ENCODE assay signal across 19 cellular contexts in the genomic region with DNA sequence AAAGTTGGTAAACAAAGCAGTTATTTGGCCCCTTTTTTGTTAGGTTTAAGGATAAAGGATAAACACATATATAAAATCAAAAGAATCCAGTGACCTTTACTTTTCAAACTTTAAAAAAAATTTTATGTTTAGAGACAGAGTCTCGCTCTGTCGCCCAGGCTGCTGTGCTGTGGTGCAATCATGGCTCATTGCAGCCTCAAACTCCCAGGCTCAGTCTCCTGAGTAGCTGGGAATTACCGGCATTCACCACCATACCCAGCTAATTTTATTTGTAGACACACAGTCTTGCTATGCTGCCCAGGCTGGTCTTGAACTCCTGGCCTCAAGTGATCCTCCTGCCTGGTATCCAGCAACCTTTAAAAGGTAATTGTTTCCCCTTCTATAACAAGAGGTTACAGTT. TPM values are rescaled to one million over a fixed set of nuclear protein-coding genes. Genes with fewer than 3 reads are reported as not detected.
DNase-seq lines count a peak whose midpoint lies in the region; ATAC-seq and TF ChIP-seq lines count a peak whose summit lies in the region.
"Had no signal": no experiment of that assay in that cellular context is flagged by ENCODE, and none has a peak within 500 bp of the region (broad histone marks: within the 10 kb centered on the region; RNA-seq: fewer than 3 reads in every experiment).

No MANE protein-coding gene starts in this region.

- H3K27ac ChIP-seq in breast epithelium (no peak overlapping the region), endodermal cell (ENCODE audit: low read depth, low read length) (no peak overlapping the region), upper lobe of right lung (no peak overlapping the region)
- H3K27ac ChIP-seq: C4-2B, GM23248 had no signal

- no peak overlapping the region for H3K4me3 Mint-ChIP-seq in MCF 10A (ENCODE audit: unreplicated experiment)
- no peak overlapping the region for H3K4me3 Mint-ChIP-seq in endodermal cell
- no peak overlapping the region for H3K4me3 Mint-ChIP-seq in nephron
- H3K4me3 Mint-ChIP-seq: activated B cell treated with CpG ODN at 0.5 μM for 24 hours; activated CD8-positive, alpha-beta T cell treated with anti-CD3 and anti-CD28 coated beads, Interleukin-2, amount 10 ng/mL, durations not matched to agents 7 days and 5 days; activated T-cell treated with anti-CD3 and anti-CD28 coated beads, Interleukin-2, amount 50 U/mL, for 72 hours had no signal

- DNase-seq in MCF 10A (ENCODE audit: unreplicated experiment) (peak; percentile 25), breast epithelium (ENCODE audit: low spot score in 2 of 2) (no peak), endodermal cell (peak; percentile 6), upper lobe of right lung (peak; percentile 26), NOMO-1 (lab: John Stamatoyannopoulos, UW; ENCODE audit: unreplicated experiment in 2 of 2) (no peak), NCI-H345 (lab: John Stamatoyannopoulos, UW) (no peak)
- DNase-seq: activated B cell treated with CpG ODN at 0.5 μM for 24 hours; activated CD8-positive, alpha-beta T cell treated with anti-CD3 and anti-CD28 coated beads, Interleukin-2, amount 10 ng/mL, durations not matched to agents 7 days and 5 days; activated T-cell treated with anti-CD3 and anti-CD28 coated beads, Interleukin-2, amount 50 U/mL, for 72 hours; caudate nucleus; effector CD8-positive, alpha-beta T cell; GM23248; NCI-H1105; NCI-H2107; NCI-H524; stimulated activated CD4-positive, alpha-beta T cell treated with anti-CD3 and anti-CD28 coated beads, Interleukin-2, amount 100 ng/mL, for 24 hours had no signal

- 93 to 95% methylated on average over 3 of the region's 3 CpGs for WGBS in endodermal cell (ENCODE audit: insufficient coverage in 1 of 2, insufficient read length in 1 of 2), 2 experiments

- H3K4me3 ChIP-seq in breast epithelium = no peak overlapping the region
- no peak overlapping the region for H3K4me3 ChIP-seq in endodermal cell (ENCODE audit: low read length)
- H3K4me3 ChIP-seq in upper lobe of right lung = no peak overlapping the region
- H3K4me3 ChIP-seq: GM23248 had no signal

- POLR2A ChIA-PET in MCF 10A (lab: Yijun Ruan, JAX) = interaction anchor here (0.6 to 4.6 kb wide), 5 partner anchors 8 to 55 kb away, joined by 3 to 41 read pairs (median 6); no protein-coding TSS in a partner anchor

- CTCF ChIA-PET in MCF 10A (lab: Yijun Ruan, JAX) = no interaction called here

- H3K27ac Mint-ChIP-seq in MCF 10A (ENCODE audit: low read depth, unreplicated experiment) (peak overlapping the region; percentile 93), endodermal cell (no peak overlapping the region), nephron (peak overlapping the region; percentile 90 to 93 (median 91))
- H3K27ac Mint-ChIP-seq: activated B cell treated with CpG ODN at 0.5 μM for 24 hours; activated CD8-positive, alpha-beta T cell treated with anti-CD3 and anti-CD28 coated beads, Interleukin-2, amount 10 ng/mL, durations not matched to agents 7 days and 5 days had no signal

- no peak for ATAC-seq in upper lobe of right lung
- ATAC-seq in GM18520 (IDR thresholded peaks at IDR 0.05; ENCODE audit: unreplicated experiment) = no peak
- ATAC-seq: activated CD8-positive, alpha-beta T cell treated with anti-CD3 and anti-CD28 coated beads, Interleukin-2, amount 10 ng/mL, durations not matched to agents 7 days and 5 days; activated T-cell treated with anti-CD3 and anti-CD28 coated beads, Interleukin-2, amount 50 U/mL, for 72 hours had no signal

- H3K4me1 ChIP-seq in breast epithelium (peaks cover 5 to 13% of the 10 kb centered on the region in 2 donors), endodermal cell (ENCODE audit: control insufficient read depth, insufficient read depth, low read length) (no peaks in the 10 kb centered on the region), upper lobe of right lung (peaks cover 29% of the 10 kb centered on the region)

- TF ChIP-seq CTCF in MCF 10A (IDR thresholded peaks at IDR 0.05; ENCODE audit: unreplicated experiment) (no peak), breast epithelium (IDR thresholded peaks at IDR 0.05) (no peak), endodermal cell (conservative IDR thresholded peaks at IDR 0.05) (no peak), nephron (IDR thresholded peaks at IDR 0.05; ENCODE audit: unreplicated experiment in 3 of 3) (no peak), upper lobe of right lung (IDR thresholded peaks at IDR 0.05) (no peak)

- H3K36me3 ChIP-seq in breast epithelium = no peaks in the 10 kb centered on the region
- peaks cover 13% of the 10 kb centered on the region for H3K36me3 ChIP-seq in endodermal cell (ENCODE audit: control insufficient read depth, insufficient read depth, low read length)
- H3K36me3 ChIP-seq in upper lobe of right lung = no peaks in the 10 kb centered on the region

- intact Hi-C loops in MCF 10A (cut with micrococcal nuclease) (no loop called here), breast epithelium (cut with DNase I; ENCODE audit: low total_unique reads) (no loop called here), upper lobe of right lung (cut with DNase I) (no loop called here)

- H3K9me3 Mint-ChIP-seq in MCF 10A (ENCODE audit: unreplicated experiment) (no peaks in the 10 kb centered on the region), endodermal cell (no peaks in the 10 kb centered on the region), nephron (no peaks in the 10 kb centered on the region)
- H3K9me3 Mint-ChIP-seq: activated B cell treated with CpG ODN at 0.5 μM for 24 hours; activated T-cell treated with anti-CD3 and anti-CD28 coated beads, Interleukin-2, amount 50 U/mL, for 72 hours had no signal

- TF ChIP-seq POLR2A in breast epithelium (IDR thresholded peaks at IDR 0.05) = no peak

- H3K4me1 Mint-ChIP-seq in MCF 10A (ENCODE audit: insufficient read depth, unreplicated experiment) (peaks cover 36% of the 10 kb centered on the region), endodermal cell (peaks cover 26% of the 10 kb centered on the region), nephron (peaks cover 72% of the 10 kb centered on the region)

- H3K9me3 ChIP-seq in breast epithelium = no peaks in the 10 kb centered on the region
- no peaks in the 10 kb centered on the region for H3K9me3 ChIP-seq in endodermal cell (ENCODE audit: control insufficient read depth, low read length)
- H3K9me3 ChIP-seq in upper lobe of right lung = no peaks in the 10 kb centered on the region

- H3K27me3 ChIP-seq in breast epithelium = no peaks in the 10 kb centered on the region
- H3K27me3 ChIP-seq in endodermal cell (ENCODE audit: control insufficient read depth, insufficient read depth, low read length, poor library complexity, severe bottlenecking) = no peaks in the 10 kb centered on the region
- no peaks in the 10 kb centered on the region for H3K27me3 ChIP-seq in upper lobe of right lung

- no peak overlapping the region for H3K9ac ChIP-seq in endodermal cell (ENCODE audit: extremely low read depth, low read length, poor library complexity, severe bottlenecking)
- H3K9ac ChIP-seq: GM23248 had no signal

- no TSS peak for BruUV-seq in MCF 10A (replicated peaks; lab: Mats Ljungman, UMichigan)

- H3K36me3 Mint-ChIP-seq in MCF 10A (ENCODE audit: insufficient read depth, unreplicated experiment) = peaks cover 21% of the 10 kb centered on the region
- H3K36me3 Mint-ChIP-seq in endodermal cell (ENCODE audit: low read depth) = peaks cover 19% of the 10 kb centered on the region
- peaks cover 19% of the 10 kb centered on the region for H3K36me3 Mint-ChIP-seq in nephron (ENCODE audit: low read depth)

- no peaks in the 10 kb centered on the region for H3K27me3 Mint-ChIP-seq in MCF 10A (ENCODE audit: insufficient read depth, unreplicated experiment)
- H3K27me3 Mint-ChIP-seq in endodermal cell (ENCODE audit: insufficient read depth) = no peaks in the 10 kb centered on the region
- no peaks in the 10 kb centered on the region for H3K27me3 Mint-ChIP-seq in nephron (ENCODE audit: low read depth)
- H3K27me3 Mint-ChIP-seq: activated B cell treated with CpG ODN at 0.5 μM for 24 hours had no signal

RNA-seq across cellular contexts. Expression of gene GNA12, which starts 31.3 kb away (rescaled TPM):
- 36.2 and 38.6 TPM in 2 replicates for total RNA-seq in MCF 10A (2022)
- 10 to 100 TPM; 11.3 to 31.4 (median 24.9) TPM for total RNA-seq in breast epithelium
- 10 to 100 TPM; 55.0 to 64.7 TPM for total RNA-seq in endodermal cell
- 45.7 TPM for polyA plus RNA-seq in endodermal cell (2013, experiment 1 of 2)
- polyA plus RNA-seq in endodermal cell (2013, experiment 2 of 2) = 44.9 TPM
- total RNA-seq in upper lobe of right lung = 47.2 TPM

Comparison
In these comparisons a context has a peak if more than half of its experiments do, and no peak if none do; other contexts are left out.
1. DNase-seq: peak in MCF 10A (single experiment), endodermal cell (single experiment) and upper lobe of right lung (single experiment); none in breast epithelium (0 of 2), NOMO-1 (0 of 2) and NCI-H345 (single experiment).